In the genomic region with DNA sequence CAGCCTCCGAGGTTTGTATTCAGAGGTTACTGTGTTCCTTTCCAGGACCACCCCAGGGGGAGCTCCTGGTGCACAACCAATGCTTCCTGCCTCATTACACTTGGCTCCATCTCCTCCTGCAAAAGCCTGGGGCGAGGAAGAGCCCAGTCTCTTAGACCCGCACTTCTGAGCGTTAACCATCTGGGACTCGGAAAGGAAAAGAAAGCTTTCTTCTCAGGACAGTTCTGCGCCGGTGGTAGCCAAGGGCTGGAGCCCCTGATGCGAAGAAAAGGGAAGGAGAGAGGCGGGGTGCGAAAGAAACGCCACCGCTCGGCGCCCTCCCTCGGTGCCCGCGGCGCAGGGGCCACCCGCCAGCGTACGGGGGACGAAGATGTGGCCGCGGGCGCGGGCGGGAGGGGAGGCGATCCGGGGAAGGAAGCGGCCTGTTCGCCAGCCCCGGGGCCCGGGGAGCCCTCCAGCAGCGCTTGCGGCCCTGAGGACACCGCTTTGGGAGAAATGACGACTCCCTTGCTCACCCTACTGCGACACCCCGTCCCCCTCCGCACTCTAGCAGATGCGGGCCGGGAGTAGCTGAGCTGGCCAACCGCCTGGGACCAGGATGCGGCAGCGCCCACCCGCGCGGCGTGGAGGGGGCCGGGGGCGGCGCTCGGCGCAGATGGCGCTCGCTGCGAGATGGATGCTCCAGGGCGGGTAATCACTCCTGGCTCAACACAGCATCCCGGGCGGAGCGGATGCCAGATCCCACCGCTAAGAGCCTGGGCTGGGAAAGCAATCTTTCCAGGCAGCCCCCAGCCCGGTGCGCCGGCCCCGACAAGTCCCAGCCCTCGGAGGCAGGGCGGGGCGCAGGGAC, we compare ENCODE assay signal across 8 cellular contexts. TPM values are rescaled to one million over a fixed set of nuclear protein-coding genes. Genes with fewer than 3 reads are reported as not detected.
DNase-seq lines count a peak whose midpoint lies in the region; ATAC-seq, FAIRE-seq and TF ChIP-seq lines count a peak whose summit lies in the region.

No MANE protein-coding gene starts in this region.

- no peak for TF ChIP-seq CTCF in AG10803 (conservative IDR thresholded peaks at IDR 0.05; ENCODE audit: low read length)
- TF ChIP-seq CTCF in OCI-LY3 (IDR thresholded peaks at IDR 0.05; ENCODE audit: low read depth, low read length) = peak; percentile 19
- TF ChIP-seq CTCF in keratinocyte (optimal IDR thresholded peaks at IDR 0.05 in 1 of 3, IDR thresholded peaks at IDR 0.05 in 1 of 3, conservative IDR thresholded peaks at IDR 0.05 in 1 of 3; ENCODE audit: extremely low read depth in 1 of 3, insufficient read depth in 2 of 3, low read length in 3 of 3) = no peak

- FAIRE-seq in keratinocyte (lab: Jason Lieb, UNC) = no peak

- H3K9me3 ChIP-seq in OCI-LY3 (ENCODE audit: insufficient read depth, low read length) = no peaks in the 10 kb centered on the region
- H3K9me3 ChIP-seq in keratinocyte (ENCODE audit: control insufficient read depth, low read depth, low read length) = no peaks in the 10 kb centered on the region

- H3K4me1 ChIP-seq in OCI-LY3 (ENCODE audit: low read length) = peaks cover 51% of the 10 kb centered on the region
- peaks cover 10% of the 10 kb centered on the region for H3K4me1 ChIP-seq in keratinocyte (ENCODE audit: control insufficient read depth, extremely low read depth, insufficient read depth, low read length)

- H3K36me3 ChIP-seq in OCI-LY3 (replicated peaks; ENCODE audit: low read depth, low read length) (no peaks in the 10 kb centered on the region), keratinocyte (ENCODE audit: control insufficient read depth in 2 of 2, extremely low read depth in 1 of 2, insufficient read depth in 2 of 2, low read length in 2 of 2) (no peaks in the 10 kb centered on the region)

- H3K9me1 ChIP-seq in keratinocyte (ENCODE audit: control insufficient read depth, extremely low read depth, insufficient read depth, low read length) = no peaks in the 10 kb centered on the region

- no peak for DNase-seq in AG10803 (ENCODE audit: low read depth)
- peak in 39 of 61 donors; percentile 12 to 71 (median 48) for DNase-seq in caudate nucleus (lab: John Stamatoyannopoulos, UW)
- DNase-seq in keratinocyte (ENCODE audit: low read depth, low spot score) = no peak
- peak; percentile 50 for DNase-seq in stimulated activated CD8-positive, alpha-beta memory T cell treated with anti-CD3 and anti-CD28 coated beads, Interleukin-4, amount 100 ng/mL, for 48 hours
- no peak for DNase-seq in T1000 (lab: John Stamatoyannopoulos, UW)

- peak; percentile 31 for ATAC-seq in GM21529 (IDR thresholded peaks at IDR 0.05; ENCODE audit: unreplicated experiment)
- ATAC-seq in HG03571 (IDR thresholded peaks at IDR 0.05; ENCODE audit: unreplicated experiment) = no peak

- dilution Hi-C loops in keratinocyte (cut with MboI; ENCODE audit: extremely low pct_ligation_motif_present, low sequenced_read_pairs) = no loop called here

- no peaks in the 10 kb centered on the region for H3K27me3 ChIP-seq in OCI-LY3 (ENCODE audit: low read depth, low read length)
- peaks cover 54% of the 10 kb centered on the region for H3K27me3 ChIP-seq in keratinocyte (ENCODE audit: control insufficient read depth, extremely low read depth, insufficient read depth, low read length)

- H3K27ac ChIP-seq in OCI-LY3 (ENCODE audit: low read length) = peak overlapping the region; percentile 98
- peak overlapping the region; percentile 39 for H3K27ac ChIP-seq in caudate nucleus (ENCODE audit: low read depth, low read length)
- H3K27ac ChIP-seq in keratinocyte (ENCODE audit: control insufficient read depth, insufficient read depth, low read length) = no peak overlapping the region

- H2AFZ ChIP-seq in OCI-LY3 (ENCODE audit: low read depth, low read length) (peak overlapping the region; percentile 18; the same call in 1 of the 2 replicates), keratinocyte (ENCODE audit: control insufficient read depth, low read length) (peak overlapping the region; percentile 90)

- H3K9ac ChIP-seq in OCI-LY3 (ENCODE audit: low read length) = peak overlapping the region; percentile 92
- peak overlapping the region; percentile 9 for H3K9ac ChIP-seq in keratinocyte (ENCODE audit: control insufficient read depth, extremely low read depth, insufficient read depth, low read length)

- peaks cover 63% of the 10 kb centered on the region for H3K79me2 ChIP-seq in OCI-LY3 (ENCODE audit: low read length)
- no peaks in the 10 kb centered on the region for H3K79me2 ChIP-seq in keratinocyte (ENCODE audit: control insufficient read depth, insufficient read depth, low read length)

- no peaks in the 10 kb centered on the region for H4K20me1 ChIP-seq in OCI-LY3 (ENCODE audit: insufficient read depth, low read length)
- no peaks in the 10 kb centered on the region for H4K20me1 ChIP-seq in keratinocyte (ENCODE audit: control insufficient read depth, extremely low read depth, insufficient read depth, low read length)

- H3K4me3 ChIP-seq in AG10803 (ENCODE audit: low read length) = peak overlapping the region; percentile 44
- H3K4me3 ChIP-seq in OCI-LY3 (ENCODE audit: low read length) = peak overlapping the region; percentile 94
- peak overlapping the region; percentile 46 to 62 (median 62) for H3K4me3 ChIP-seq in keratinocyte (ENCODE audit: control insufficient read depth in 2 of 3, extremely low read depth in 1 of 3, insufficient read depth in 2 of 3, low read depth in 1 of 3, low read length in 3 of 3)

- H3K4me2 ChIP-seq in OCI-LY3 (ENCODE audit: low read length) (peak overlapping the region; percentile 96), keratinocyte (ENCODE audit: control insufficient read depth, extremely low read depth, insufficient read depth, low read depth, low read length) (peak overlapping the region; percentile 85)

RNA-seq across cellular contexts. Expression of a gene that starts 1.3 kb away (rescaled TPM):
- polyA plus RNA-seq in keratinocyte = 4.0 to 5.2 TPM (median 4.3 TPM) in 3 replicates
- 0.67 TPM for polyA plus RNA-seq in keratinocyte (2011; ENCODE audit: low read depth)
- polyA plus RNA-seq in keratinocyte (2011; cell fraction: cytosol; rRNA removed) = 2.4 and 4.9 TPM in 2 replicates
- polyA plus RNA-seq in keratinocyte (2011; cell fraction: nucleus; rRNA removed) = 7.0 and 7.2 TPM in 2 replicates
- 0.93 and 3.9 TPM in 2 replicates for polyA plus RNA-seq in keratinocyte (2012; ENCODE audit: low replicate concordance)
- 4.9 to 8.4 TPM (median 5.9 TPM) in 3 replicates for polyA minus RNA-seq in keratinocyte
- 7.3 TPM for polyA minus RNA-seq in keratinocyte (2011; cell fraction: cytosol; rRNA and poly(A)+ RNA removed)
- polyA minus RNA-seq in keratinocyte (2011; cell fraction: nucleus; rRNA and poly(A)+ RNA removed) = 9.3 and 16.8 TPM in 2 replicates

Comparison
In these comparisons a context has a peak if more than half of its experiments do, and no peak if none do; other contexts are left out.
1. DNase-seq: peak in caudate nucleus (39 of 61) and stimulated activated CD8-positive, alpha-beta memory T cell treated with anti-CD3 and anti-CD28 coated beads, Interleukin-4, amount 100 ng/mL, for 48 hours (single experiment); none in AG10803 (single experiment), keratinocyte (single experiment) and T1000 (single experiment).
2. H3K4me3 ChIP-seq: peak in every context shown above with its lines; median percentile 94 in OCI-LY3; 62 in keratinocyte; 44 in AG10803.